ENCODE assay signal across 1 cellular context in the genomic region with DNA sequence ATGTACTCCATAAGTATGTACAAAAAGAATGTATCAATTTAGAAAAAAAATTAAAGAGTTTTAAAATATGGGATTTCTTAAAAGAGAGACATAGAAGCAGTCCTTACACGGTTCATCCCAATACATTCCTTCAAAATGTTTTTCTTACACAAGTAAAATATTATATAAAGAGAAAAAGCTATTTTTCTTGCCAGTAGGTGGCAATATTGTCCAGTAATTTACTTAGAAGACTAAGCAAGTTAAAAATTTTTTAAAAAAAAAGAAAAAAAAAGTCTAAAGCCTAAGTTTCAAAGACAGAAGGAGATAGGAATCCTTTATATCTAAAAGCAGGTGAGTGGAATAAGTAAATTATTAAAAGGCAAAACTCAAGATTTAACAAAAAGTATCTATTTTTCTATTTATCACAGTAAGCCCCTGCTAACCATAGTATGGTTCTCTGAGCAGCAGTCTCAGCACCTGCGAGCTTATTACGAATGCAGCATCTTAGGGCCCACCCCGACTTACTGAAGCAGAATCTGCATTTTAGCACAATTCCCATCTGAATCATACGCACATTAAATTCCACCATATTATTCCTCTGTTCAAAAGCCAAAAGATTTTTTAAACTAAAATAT.
TF ChIP-seq lines count a peak whose summit lies in the region.

No MANE protein-coding gene starts in this region.

TF ChIP-seq in GM23338, 12 proteins besides CTCF, POLR2A, EP300 and RAD21 (continued from another document):
- TF ChIP-seq, protein P1, sequence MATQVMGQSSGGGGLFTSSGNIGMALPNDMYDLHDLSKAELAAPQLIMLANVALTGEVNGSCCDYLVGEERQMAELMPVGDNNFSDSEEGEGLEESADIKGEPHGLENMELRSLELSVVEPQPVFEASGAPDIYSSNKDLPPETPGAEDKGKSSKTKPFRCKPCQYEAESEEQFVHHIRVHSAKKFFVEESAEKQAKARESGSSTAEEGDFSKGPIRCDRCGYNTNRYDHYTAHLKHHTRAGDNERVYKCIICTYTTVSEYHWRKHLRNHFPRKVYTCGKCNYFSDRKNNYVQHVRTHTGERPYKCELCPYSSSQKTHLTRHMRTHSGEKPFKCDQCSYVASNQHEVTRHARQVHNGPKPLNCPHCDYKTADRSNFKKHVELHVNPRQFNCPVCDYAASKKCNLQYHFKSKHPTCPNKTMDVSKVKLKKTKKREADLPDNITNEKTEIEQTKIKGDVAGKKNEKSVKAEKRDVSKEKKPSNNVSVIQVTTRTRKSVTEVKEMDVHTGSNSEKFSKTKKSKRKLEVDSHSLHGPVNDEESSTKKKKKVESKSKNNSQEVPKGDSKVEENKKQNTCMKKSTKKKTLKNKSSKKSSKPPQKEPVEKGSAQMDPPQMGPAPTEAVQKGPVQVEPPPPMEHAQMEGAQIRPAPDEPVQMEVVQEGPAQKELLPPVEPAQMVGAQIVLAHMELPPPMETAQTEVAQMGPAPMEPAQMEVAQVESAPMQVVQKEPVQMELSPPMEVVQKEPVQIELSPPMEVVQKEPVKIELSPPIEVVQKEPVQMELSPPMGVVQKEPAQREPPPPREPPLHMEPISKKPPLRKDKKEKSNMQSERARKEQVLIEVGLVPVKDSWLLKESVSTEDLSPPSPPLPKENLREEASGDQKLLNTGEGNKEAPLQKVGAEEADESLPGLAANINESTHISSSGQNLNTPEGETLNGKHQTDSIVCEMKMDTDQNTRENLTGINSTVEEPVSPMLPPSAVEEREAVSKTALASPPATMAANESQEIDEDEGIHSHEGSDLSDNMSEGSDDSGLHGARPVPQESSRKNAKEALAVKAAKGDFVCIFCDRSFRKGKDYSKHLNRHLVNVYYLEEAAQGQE (IDR thresholded peaks at IDR 0.05; ENCODE audit: unreplicated experiment) = no peak
- TF ChIP-seq EZH2 (IDR thresholded peaks at IDR 0.05; ENCODE audit: low read depth, unreplicated experiment) (no peak), NANOG (IDR thresholded peaks at IDR 0.05; ENCODE audit: borderline replicate concordance) (no peak), ZNF331 (CRISPR knock-in tag; IDR thresholded peaks at IDR 0.05; ENCODE audit: low read depth) (no peak)
